Comparison of ENCODE assay signal across 1 cellular context in the genomic region with DNA sequence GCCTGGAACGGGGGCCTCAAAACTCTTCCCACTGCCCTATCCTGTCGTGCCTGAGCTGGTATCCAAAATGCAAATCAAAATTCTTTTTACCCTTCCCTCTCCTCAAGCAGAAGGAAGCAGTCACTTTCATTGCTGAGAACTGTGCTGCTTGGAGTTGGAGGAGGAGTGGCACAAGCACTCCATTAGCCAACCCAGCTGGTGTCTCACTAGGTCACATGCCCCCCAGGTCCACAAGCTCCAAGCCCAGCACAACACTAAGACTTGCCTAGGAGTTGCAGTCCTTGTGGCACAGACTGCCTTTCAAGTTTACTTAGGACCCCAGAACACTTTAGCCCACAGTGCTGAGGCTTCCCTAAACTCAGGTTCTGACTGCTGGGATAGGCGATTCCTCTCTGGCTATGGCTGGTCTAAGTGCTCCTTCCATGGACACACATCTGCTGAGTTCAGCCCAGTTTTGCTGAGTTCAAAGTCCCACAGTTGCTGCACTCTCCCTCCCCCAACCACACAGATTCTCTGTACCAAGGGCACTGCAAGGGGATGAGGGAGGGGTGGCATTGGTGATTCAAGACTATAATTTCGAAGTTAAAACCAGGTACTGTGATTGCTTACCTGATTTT.
TF ChIP-seq lines count a peak whose summit lies in the region.

No MANE protein-coding gene starts in this region.

TF ChIP-seq in HepG2, 621 proteins besides CTCF, POLR2A, EP300 and RAD21 (continued from another document and continues in another):
- TF ChIP-seq, protein P1, sequence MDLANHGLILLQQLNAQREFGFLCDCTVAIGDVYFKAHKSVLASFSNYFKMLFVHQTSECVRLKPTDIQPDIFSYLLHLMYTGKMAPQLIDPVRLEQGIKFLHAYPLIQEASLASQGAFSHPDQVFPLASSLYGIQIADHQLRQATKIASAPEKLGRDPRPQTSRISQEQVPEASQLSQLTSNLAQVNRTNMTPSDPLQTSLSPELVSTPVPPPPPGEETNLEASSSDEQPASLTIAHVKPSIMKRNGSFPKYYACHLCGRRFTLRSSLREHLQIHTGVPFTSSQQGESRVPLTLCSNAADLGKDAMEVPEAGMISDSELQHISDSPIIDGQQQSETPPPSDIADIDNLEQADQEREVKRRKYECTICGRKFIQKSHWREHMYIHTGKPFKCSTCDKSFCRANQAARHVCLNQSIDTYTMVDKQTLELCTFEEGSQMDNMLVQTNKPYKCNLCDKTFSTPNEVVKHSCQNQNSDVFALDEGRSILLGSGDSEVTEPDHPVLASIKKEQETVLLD (CRISPR knock-in tag; IDR thresholded peaks at IDR 0.05; ENCODE audit: low read depth), result no peak
- TF ChIP-seq SALL1 (CRISPR knock-in tag; IDR thresholded peaks at IDR 0.05), result peak; percentile 40
- TF ChIP-seq, protein P2, sequence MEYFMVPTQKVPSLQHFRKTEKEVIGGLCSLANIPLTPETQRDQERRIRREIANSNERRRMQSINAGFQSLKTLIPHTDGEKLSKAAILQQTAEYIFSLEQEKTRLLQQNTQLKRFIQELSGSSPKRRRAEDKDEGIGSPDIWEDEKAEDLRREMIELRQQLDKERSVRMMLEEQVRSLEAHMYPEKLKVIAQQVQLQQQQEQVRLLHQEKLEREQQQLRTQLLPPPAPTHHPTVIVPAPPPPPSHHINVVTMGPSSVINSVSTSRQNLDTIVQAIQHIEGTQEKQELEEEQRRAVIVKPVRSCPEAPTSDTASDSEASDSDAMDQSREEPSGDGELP (IDR thresholded peaks at IDR 0.05; ENCODE audit: borderline replicate concordance, low read depth), result no peak; the same call in 1 of the 2 replicates
- TF ChIP-seq CENPT (CRISPR knock-in tag; IDR thresholded peaks at IDR 0.05; ENCODE audit: low read depth), result no peak
- no peak for TF ChIP-seq SNAI1 (CRISPR knock-in tag; IDR thresholded peaks at IDR 0.05; ENCODE audit: borderline replicate concordance)
- no peak for TF ChIP-seq ZNF839 (CRISPR knock-in tag; IDR thresholded peaks at IDR 0.05; ENCODE audit: borderline replicate concordance)
- TF ChIP-seq ZNF7 (CRISPR knock-in tag; IDR thresholded peaks at IDR 0.05), result no peak
- TF ChIP-seq ARNT (IDR thresholded peaks at IDR 0.05), result no peak
- TF ChIP-seq SP5 (CRISPR knock-in tag; IDR thresholded peaks at IDR 0.05; ENCODE audit: borderline replicate concordance, low read depth), result no peak
- TF ChIP-seq HOXA3 (CRISPR knock-in tag; IDR thresholded peaks at IDR 0.05), result no peak
- no peak for TF ChIP-seq ZNF614 (CRISPR knock-in tag; IDR thresholded peaks at IDR 0.05; ENCODE audit: borderline replicate concordance)
- TF ChIP-seq SIN3A (IDR thresholded peaks at IDR 0.05; ENCODE audit: borderline replicate concordance, low read depth, low read length), result no peak
- no peak for TF ChIP-seq SP2 (CRISPR knock-in tag; IDR thresholded peaks at IDR 0.05)
- TF ChIP-seq, protein P3, sequence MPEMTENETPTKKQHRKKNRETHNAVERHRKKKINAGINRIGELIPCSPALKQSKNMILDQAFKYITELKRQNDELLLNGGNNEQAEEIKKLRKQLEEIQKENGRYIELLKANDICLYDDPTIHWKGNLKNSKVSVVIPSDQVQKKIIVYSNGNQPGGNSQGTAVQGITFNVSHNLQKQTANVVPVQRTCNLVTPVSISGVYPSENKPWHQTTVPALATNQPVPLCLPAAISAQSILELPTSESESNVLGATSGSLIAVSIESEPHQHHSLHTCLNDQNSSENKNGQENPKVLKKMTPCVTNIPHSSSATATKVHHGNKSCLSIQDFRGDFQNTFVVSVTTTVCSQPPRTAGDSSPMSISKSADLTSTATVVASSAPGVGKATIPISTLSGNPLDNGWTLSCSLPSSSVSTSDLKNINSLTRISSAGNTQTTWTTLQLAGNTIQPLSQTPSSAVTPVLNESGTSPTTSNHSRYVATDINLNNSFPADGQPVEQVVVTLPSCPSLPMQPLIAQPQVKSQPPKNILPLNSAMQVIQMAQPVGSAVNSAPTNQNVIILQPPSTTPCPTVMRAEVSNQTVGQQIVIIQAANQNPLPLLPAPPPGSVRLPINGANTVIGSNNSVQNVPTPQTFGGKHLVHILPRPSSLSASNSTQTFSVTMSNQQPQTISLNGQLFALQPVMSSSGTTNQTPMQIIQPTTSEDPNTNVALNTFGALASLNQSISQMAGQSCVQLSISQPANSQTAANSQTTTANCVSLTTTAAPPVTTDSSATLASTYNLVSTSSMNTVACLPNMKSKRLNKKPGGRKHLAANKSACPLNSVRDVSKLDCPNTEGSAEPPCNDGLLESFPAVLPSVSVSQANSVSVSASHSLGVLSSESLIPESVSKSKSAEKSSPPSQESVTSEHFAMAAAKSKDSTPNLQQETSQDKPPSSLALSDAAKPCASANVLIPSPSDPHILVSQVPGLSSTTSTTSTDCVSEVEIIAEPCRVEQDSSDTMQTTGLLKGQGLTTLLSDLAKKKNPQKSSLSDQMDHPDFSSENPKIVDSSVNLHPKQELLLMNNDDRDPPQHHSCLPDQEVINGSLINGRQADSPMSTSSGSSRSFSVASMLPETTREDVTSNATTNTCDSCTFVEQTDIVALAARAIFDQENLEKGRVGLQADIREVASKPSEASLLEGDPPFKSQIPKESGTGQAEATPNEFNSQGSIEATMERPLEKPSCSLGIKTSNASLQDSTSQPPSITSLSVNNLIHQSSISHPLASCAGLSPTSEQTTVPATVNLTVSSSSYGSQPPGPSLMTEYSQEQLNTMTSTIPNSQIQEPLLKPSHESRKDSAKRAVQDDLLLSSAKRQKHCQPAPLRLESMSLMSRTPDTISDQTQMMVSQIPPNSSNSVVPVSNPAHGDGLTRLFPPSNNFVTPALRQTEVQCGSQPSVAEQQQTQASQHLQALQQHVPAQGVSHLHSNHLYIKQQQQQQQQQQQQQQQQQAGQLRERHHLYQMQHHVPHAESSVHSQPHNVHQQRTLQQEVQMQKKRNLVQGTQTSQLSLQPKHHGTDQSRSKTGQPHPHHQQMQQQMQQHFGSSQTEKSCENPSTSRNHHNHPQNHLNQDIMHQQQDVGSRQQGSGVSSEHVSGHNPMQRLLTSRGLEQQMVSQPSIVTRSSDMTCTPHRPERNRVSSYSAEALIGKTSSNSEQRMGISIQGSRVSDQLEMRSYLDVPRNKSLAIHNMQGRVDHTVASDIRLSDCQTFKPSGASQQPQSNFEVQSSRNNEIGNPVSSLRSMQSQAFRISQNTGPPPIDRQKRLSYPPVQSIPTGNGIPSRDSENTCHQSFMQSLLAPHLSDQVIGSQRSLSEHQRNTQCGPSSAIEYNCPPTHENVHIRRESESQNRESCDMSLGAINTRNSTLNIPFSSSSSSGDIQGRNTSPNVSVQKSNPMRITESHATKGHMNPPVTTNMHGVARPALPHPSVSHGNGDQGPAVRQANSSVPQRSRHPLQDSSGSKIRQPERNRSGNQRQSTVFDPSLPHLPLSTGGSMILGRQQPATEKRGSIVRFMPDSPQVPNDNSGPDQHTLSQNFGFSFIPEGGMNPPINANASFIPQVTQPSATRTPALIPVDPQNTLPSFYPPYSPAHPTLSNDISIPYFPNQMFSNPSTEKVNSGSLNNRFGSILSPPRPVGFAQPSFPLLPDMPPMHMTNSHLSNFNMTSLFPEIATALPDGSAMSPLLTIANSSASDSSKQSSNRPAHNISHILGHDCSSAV (CRISPR knock-in tag; IDR thresholded peaks at IDR 0.05; ENCODE audit: borderline replicate concordance), result no peak
- no peak for TF ChIP-seq EZH2 (conservative IDR thresholded peaks at IDR 0.05; ENCODE audit: low read depth, low read length)
- no peak for TF ChIP-seq DPF2 (CRISPR knock-in tag; IDR thresholded peaks at IDR 0.05; ENCODE audit: borderline replicate concordance, low read depth)
- TF ChIP-seq, protein P4, sequence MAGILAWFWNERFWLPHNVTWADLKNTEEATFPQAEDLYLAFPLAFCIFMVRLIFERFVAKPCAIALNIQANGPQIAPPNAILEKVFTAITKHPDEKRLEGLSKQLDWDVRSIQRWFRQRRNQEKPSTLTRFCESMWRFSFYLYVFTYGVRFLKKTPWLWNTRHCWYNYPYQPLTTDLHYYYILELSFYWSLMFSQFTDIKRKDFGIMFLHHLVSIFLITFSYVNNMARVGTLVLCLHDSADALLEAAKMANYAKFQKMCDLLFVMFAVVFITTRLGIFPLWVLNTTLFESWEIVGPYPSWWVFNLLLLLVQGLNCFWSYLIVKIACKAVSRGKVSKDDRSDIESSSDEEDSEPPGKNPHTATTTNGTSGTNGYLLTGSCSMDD (CRISPR knock-in tag; IDR thresholded peaks at IDR 0.05), result no peak
- TF ChIP-seq RFXANK (CRISPR knock-in tag; IDR thresholded peaks at IDR 0.05), result no peak
- no peak for TF ChIP-seq FOXM1 (CRISPR knock-in tag; IDR thresholded peaks at IDR 0.05)
- TF ChIP-seq KDM6A (CRISPR knock-in tag; IDR thresholded peaks at IDR 0.05; ENCODE audit: low read depth), result peak; percentile 62; the same call in 1 of the 2 replicates
- TF ChIP-seq SALL2 (CRISPR knock-in tag; IDR thresholded peaks at IDR 0.05), result no peak
- no peak for TF ChIP-seq RBM22 (optimal IDR thresholded peaks at IDR 0.05; ENCODE audit: low read length)
- no peak for TF ChIP-seq ZSCAN21 (CRISPR knock-in tag; IDR thresholded peaks at IDR 0.05; ENCODE audit: borderline replicate concordance)
- TF ChIP-seq ZNF605 (CRISPR knock-in tag; IDR thresholded peaks at IDR 0.05), result no peak
- TF ChIP-seq, protein P5, sequence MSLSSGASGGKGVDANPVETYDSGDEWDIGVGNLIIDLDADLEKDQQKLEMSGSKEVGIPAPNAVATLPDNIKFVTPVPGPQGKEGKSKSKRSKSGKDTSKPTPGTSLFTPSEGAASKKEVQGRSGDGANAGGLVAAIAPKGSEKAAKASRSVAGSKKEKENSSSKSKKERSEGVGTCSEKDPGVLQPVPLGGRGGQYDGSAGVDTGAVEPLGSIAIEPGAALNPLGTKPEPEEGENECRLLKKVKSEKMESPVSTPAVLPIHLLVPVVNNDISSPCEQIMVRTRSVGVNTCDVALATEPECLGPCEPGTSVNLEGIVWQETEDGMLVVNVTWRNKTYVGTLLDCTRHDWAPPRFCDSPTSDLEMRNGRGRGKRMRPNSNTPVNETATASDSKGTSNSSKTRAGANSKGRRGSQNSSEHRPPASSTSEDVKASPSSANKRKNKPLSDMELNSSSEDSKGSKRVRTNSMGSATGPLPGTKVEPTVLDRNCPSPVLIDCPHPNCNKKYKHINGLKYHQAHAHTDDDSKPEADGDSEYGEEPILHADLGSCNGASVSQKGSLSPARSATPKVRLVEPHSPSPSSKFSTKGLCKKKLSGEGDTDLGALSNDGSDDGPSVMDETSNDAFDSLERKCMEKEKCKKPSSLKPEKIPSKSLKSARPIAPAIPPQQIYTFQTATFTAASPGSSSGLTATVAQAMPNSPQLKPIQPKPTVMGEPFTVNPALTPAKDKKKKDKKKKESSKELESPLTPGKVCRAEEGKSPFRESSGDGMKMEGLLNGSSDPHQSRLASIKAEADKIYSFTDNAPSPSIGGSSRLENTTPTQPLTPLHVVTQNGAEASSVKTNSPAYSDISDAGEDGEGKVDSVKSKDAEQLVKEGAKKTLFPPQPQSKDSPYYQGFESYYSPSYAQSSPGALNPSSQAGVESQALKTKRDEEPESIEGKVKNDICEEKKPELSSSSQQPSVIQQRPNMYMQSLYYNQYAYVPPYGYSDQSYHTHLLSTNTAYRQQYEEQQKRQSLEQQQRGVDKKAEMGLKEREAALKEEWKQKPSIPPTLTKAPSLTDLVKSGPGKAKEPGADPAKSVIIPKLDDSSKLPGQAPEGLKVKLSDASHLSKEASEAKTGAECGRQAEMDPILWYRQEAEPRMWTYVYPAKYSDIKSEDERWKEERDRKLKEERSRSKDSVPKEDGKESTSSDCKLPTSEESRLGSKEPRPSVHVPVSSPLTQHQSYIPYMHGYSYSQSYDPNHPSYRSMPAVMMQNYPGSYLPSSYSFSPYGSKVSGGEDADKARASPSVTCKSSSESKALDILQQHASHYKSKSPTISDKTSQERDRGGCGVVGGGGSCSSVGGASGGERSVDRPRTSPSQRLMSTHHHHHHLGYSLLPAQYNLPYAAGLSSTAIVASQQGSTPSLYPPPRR (CRISPR knock-in tag; IDR thresholded peaks at IDR 0.05; ENCODE audit: borderline replicate concordance), result no peak
- TF ChIP-seq ASH2L (IDR thresholded peaks at IDR 0.05; ENCODE audit: insufficient read length, low read depth, low read length), result peak; percentile 39
- TF ChIP-seq ZNF136 (CRISPR knock-in tag; IDR thresholded peaks at IDR 0.05; ENCODE audit: low read depth), result no peak
- TF ChIP-seq ZNF101 (CRISPR knock-in tag; IDR thresholded peaks at IDR 0.05; ENCODE audit: borderline replicate concordance, low read depth), result no peak
- TF ChIP-seq ZBTB7B (CRISPR knock-in tag; IDR thresholded peaks at IDR 0.05), result 0 out of 2 replicates have a peak, but pooled peaks have one; percentile 41
- TF ChIP-seq NFKB2 (CRISPR knock-in tag; IDR thresholded peaks at IDR 0.05; ENCODE audit: borderline replicate concordance), result no peak
- TF ChIP-seq MIER2 (CRISPR knock-in tag; IDR thresholded peaks at IDR 0.05), result no peak
- no peak for TF ChIP-seq SRSF4 (IDR thresholded peaks at IDR 0.05; ENCODE audit: low read depth, low read length, poor library complexity, severe bottlenecking)
- TF ChIP-seq ZNF567 (CRISPR knock-in tag; IDR thresholded peaks at IDR 0.05; ENCODE audit: borderline replicate concordance), result no peak
- TF ChIP-seq ZMAT3 (CRISPR knock-in tag; conservative IDR thresholded peaks at IDR 0.05), result no peak
- no peak for TF ChIP-seq HOXD1 (CRISPR knock-in tag; IDR thresholded peaks at IDR 0.05)
- TF ChIP-seq GTF2F1 (IDR thresholded peaks at IDR 0.05; ENCODE audit: low read length), result no peak
- TF ChIP-seq, protein P6, sequence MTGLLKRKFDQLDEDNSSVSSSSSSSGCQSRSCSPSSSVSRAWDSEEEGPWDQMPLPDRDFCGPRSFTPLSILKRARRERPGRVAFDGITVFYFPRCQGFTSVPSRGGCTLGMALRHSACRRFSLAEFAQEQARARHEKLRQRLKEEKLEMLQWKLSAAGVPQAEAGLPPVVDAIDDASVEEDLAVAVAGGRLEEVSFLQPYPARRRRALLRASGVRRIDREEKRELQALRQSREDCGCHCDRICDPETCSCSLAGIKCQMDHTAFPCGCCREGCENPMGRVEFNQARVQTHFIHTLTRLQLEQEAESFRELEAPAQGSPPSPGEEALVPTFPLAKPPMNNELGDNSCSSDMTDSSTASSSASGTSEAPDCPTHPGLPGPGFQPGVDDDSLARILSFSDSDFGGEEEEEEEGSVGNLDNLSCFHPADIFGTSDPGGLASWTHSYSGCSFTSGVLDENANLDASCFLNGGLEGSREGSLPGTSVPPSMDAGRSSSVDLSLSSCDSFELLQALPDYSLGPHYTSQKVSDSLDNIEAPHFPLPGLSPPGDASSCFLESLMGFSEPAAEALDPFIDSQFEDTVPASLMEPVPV (CRISPR knock-in tag; IDR thresholded peaks at IDR 0.05), result no peak
- TF ChIP-seq ZNF260 (CRISPR knock-in tag; IDR thresholded peaks at IDR 0.05; ENCODE audit: borderline replicate concordance, low read depth), result no peak
- TF ChIP-seq, protein P7, sequence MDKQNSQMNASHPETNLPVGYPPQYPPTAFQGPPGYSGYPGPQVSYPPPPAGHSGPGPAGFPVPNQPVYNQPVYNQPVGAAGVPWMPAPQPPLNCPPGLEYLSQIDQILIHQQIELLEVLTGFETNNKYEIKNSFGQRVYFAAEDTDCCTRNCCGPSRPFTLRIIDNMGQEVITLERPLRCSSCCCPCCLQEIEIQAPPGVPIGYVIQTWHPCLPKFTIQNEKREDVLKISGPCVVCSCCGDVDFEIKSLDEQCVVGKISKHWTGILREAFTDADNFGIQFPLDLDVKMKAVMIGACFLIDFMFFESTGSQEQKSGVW (CRISPR knock-in tag; IDR thresholded peaks at IDR 0.05; ENCODE audit: borderline replicate concordance), result no peak
- no peak for TF ChIP-seq ZNF510 (CRISPR knock-in tag; IDR thresholded peaks at IDR 0.05; ENCODE audit: low read depth)
